ENCODE assay signal across 8 cellular contexts in genomic region chr1:168084396-168085231, GRCh38. TPM values are rescaled to one million over a fixed set of nuclear protein-coding genes. Genes with fewer than 3 reads are reported as not detected.
DNase-seq lines count a peak whose midpoint lies in the region; ATAC-seq and TF ChIP-seq lines count a peak whose summit lies in the region.

No MANE protein-coding gene starts in this region.

- H3K36me3 ChIP-seq in SJCRH30 (no peaks in the 10 kb centered on the region), gastrocnemius medialis (no peaks in the 10 kb centered on the region)

- H3K9me3 ChIP-seq in SJCRH30 (replicated peaks) (no peaks in the 10 kb centered on the region), gastrocnemius medialis (no peaks in the 10 kb centered on the region)

- peak; percentile 59 for ATAC-seq in HG02885 (IDR thresholded peaks at IDR 0.05; ENCODE audit: poor library complexity, unreplicated experiment)
- ATAC-seq in Right ventricle myocardium inferior: peak; percentile 51
- ATAC-seq in gastrocnemius medialis: peak in 1 of 2 donors; percentile 11
- no peak for ATAC-seq in GM21528 (IDR thresholded peaks at IDR 0.05; ENCODE audit: low FRiP score, unreplicated experiment)
- no peak for ATAC-seq in GM21529 (IDR thresholded peaks at IDR 0.05; ENCODE audit: unreplicated experiment)

- in situ Hi-C loops in gastrocnemius medialis (cut with MboI; ENCODE audit: low sequenced_read_pairs in 4 of 4): loop anchor here in 1 of 4 donors (25.0 kb wide), 1 partner anchor 272 kb away; no protein-coding TSS in a partner anchor

- peak; percentile 56 to 77 (median 67) for TF ChIP-seq CTCF in gastrocnemius medialis (IDR thresholded peaks at IDR 0.05 in 4 of 5, conservative IDR thresholded peaks at IDR 0.05 in 1 of 5)

- H3K4me1 ChIP-seq in SJCRH30 (no peaks in the 10 kb centered on the region), gastrocnemius medialis (peaks cover 17 to 19% of the 10 kb centered on the region in 2 donors)

- no peaks in the 10 kb centered on the region for H3K27me3 ChIP-seq in SJCRH30
- H3K27me3 ChIP-seq in gastrocnemius medialis: no peaks in the 10 kb centered on the region

- H3K4me3 ChIP-seq in SJCRH30 (no peak overlapping the region), gastrocnemius medialis (no peak overlapping the region)

- DNase-seq in ELF-1 (ENCODE audit: low read depth, low spot score) (peak; percentile 87), SJCRH30 (peak; percentile 45 to 66), activated gamma-delta T cell treated with Interleukin-2 at 50 U/mL for 16 hours (peak; percentile 53), Right ventricle myocardium inferior (ENCODE audit: missing footprints) (peak; percentile 78), gastrocnemius medialis (peak; percentile 18 to 35)

- H3K27ac ChIP-seq in SJCRH30 (no peak overlapping the region), gastrocnemius medialis (peak overlapping the region; percentile 14 to 63 (median 47))

- intact Hi-C loops in Right ventricle myocardium inferior (cut with DNase I) (loop anchor here (2.0 to 10.0 kb wide), 3 partner anchors 52 to 290 kb away; partner anchors contain the start of genes DCAF6, GPR161 and MPC2), gastrocnemius medialis (cut with DNase I; ENCODE audit: low total_unique reads) (loop anchor here (5.0 kb wide), 4 partner anchors 162 to 362 kb away; partner anchors contain the start of gene MPZL1)

- TF ChIP-seq POLR2A in gastrocnemius medialis (IDR thresholded peaks at IDR 0.05): no peak

RNA-seq across cellular contexts. Expression of gene GPR161, which starts 52.1 kb away (rescaled TPM):
- total RNA-seq in SJCRH30 (2014; rRNA removed; shearing (Covaris generic)): 15.4 and 19.3 TPM in 2 replicates
- total RNA-seq in Right ventricle myocardium inferior (3.0 TPM), gastrocnemius medialis (1 to 10 TPM in 1 of 4 donors, under 1 TPM in 3; 0.31 to 1.0 (median 0.86) TPM)

Comparison
In these comparisons a context has a peak if more than half of its experiments do, and no peak if none do; other contexts are left out.
1. DNase-seq: peak in every context shown above with its lines; median percentile 87 in ELF-1; 78 in Right ventricle myocardium inferior; 56 in SJCRH30; 53 in activated gamma-delta T cell treated with Interleukin-2 at 50 U/mL for 16 hours; 26 in gastrocnemius medialis.
2. ATAC-seq: peak in HG02885 (single experiment) and Right ventricle myocardium inferior (single experiment); none in GM21528 (single experiment) and GM21529 (single experiment).